1 cellular context compared by ENCODE assay signal in genomic region chr10:72308320-72308987, GRCh38.
TF ChIP-seq lines count a peak whose summit lies in the region.

No MANE protein-coding gene starts in this region.

TF ChIP-seq in K562, 482 proteins besides CTCF, POLR2A, EP300 and RAD21 (continued from another document and continues in another):
- TF ChIP-seq, protein P1, sequence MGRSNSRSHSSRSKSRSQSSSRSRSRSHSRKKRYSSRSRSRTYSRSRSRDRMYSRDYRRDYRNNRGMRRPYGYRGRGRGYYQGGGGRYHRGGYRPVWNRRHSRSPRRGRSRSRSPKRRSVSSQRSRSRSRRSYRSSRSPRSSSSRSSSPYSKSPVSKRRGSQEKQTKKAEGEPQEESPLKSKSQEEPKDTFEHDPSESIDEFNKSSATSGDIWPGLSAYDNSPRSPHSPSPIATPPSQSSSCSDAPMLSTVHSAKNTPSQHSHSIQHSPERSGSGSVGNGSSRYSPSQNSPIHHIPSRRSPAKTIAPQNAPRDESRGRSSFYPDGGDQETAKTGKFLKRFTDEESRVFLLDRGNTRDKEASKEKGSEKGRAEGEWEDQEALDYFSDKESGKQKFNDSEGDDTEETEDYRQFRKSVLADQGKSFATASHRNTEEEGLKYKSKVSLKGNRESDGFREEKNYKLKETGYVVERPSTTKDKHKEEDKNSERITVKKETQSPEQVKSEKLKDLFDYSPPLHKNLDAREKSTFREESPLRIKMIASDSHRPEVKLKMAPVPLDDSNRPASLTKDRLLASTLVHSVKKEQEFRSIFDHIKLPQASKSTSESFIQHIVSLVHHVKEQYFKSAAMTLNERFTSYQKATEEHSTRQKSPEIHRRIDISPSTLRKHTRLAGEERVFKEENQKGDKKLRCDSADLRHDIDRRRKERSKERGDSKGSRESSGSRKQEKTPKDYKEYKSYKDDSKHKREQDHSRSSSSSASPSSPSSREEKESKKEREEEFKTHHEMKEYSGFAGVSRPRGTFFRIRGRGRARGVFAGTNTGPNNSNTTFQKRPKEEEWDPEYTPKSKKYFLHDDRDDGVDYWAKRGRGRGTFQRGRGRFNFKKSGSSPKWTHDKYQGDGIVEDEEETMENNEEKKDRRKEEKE (IDR thresholded peaks at IDR 0.05; ENCODE audit: borderline replicate concordance in 1 of 2, control insufficient read depth in 1 of 2, low read depth in 2 of 2, low read length in 1 of 2) = 0 out of 4 replicates have a peak, but pooled peaks of 1 of the 2 experiments have one; percentile 74
- TF ChIP-seq HMGXB4 (CRISPR knock-in tag; IDR thresholded peaks at IDR 0.05) (no peak), JUNB (CRISPR knock-in tag; conservative IDR thresholded peaks at IDR 0.05) (no peak; the same call in 1 of the 2 replicates), PYGO2 (tag; IDR thresholded peaks at IDR 0.05) (no peak), ZNF79 (CRISPR knock-in tag; IDR thresholded peaks at IDR 0.05; ENCODE audit: low read depth) (peak; percentile 58), PHTF2 (CRISPR knock-in tag; IDR thresholded peaks at IDR 0.05) (0 out of 2 replicates have a peak, but pooled peaks have one; percentile 25), ZNF592 (IDR thresholded peaks at IDR 0.05) (peak; percentile 99), POLR3A (IDR thresholded peaks at IDR 0.05; ENCODE audit: borderline replicate concordance, extremely low read depth, insufficient read depth, insufficient read length) (no peak), ZNF133 (CRISPR knock-in tag; IDR thresholded peaks at IDR 0.05) (no peak), REST (CRISPR knock-in tag; IDR thresholded peaks at IDR 0.05; ENCODE audit: low read depth) (peak; percentile 59; the same call in 1 of the 2 replicates), TARDBP (IDR thresholded peaks at IDR 0.05) (peak; percentile 39; the same call in 1 of the 2 replicates), ZNF644 (tag; IDR thresholded peaks at IDR 0.05; ENCODE audit: low read depth) (no peak; the same call in none of the 2 replicates), KDM1A (IDR thresholded peaks at IDR 0.05) (peak; percentile 73 to 91; a peak in 3 of 4 replicates), ZC3H11A (IDR thresholded peaks at IDR 0.05; ENCODE audit: low read depth, low read length) (no peak), BRD9 (IDR thresholded peaks at IDR 0.05; ENCODE audit: low read depth, partially characterized antibody) (peak; percentile 92), ZMIZ1 (IDR thresholded peaks at IDR 0.05; ENCODE audit: low read depth in 2 of 2, low read length in 2 of 2) (0 out of 4 replicates have a peak, but pooled peaks of 1 of the 2 experiments have one; percentile 49), CBX2 (IDR thresholded peaks at IDR 0.05; ENCODE audit: insufficient read depth, low read length, poor library complexity, severe bottlenecking) (no peak), HDAC8 (tag; IDR thresholded peaks at IDR 0.05) (no peak), NFE2 (IDR thresholded peaks at IDR 0.05; ENCODE audit: low read depth) (peak; percentile 74), TAF7 (tag; IDR thresholded peaks at IDR 0.05) (peak; percentile 60; the same call in 1 of the 2 replicates), CHAMP1 (IDR thresholded peaks at IDR 0.05) (no peak; the same call in 1 of the 2 replicates), TRIM28 (IDR thresholded peaks at IDR 0.05) (no peak; the same call in none of the 2 replicates), COPS2 (conservative IDR thresholded peaks at IDR 0.05) (no peak), SRSF3 (IDR thresholded peaks at IDR 0.05; ENCODE audit: insufficient read depth, low read length) (no peak), PATZ1 (CRISPR knock-in tag; IDR thresholded peaks at IDR 0.05; ENCODE audit: borderline replicate concordance) (0 out of 2 replicates have a peak, but pooled peaks have one; percentile 11)
